8 cellular contexts compared by ENCODE assay signal in genomic region chr7:1086588-1087461, GRCh38. TPM values are rescaled to one million over a fixed set of nuclear protein-coding genes. Genes with fewer than 3 reads are reported as not detected.
DNase-seq lines count a peak whose midpoint lies in the region; ATAC-seq and TF ChIP-seq lines count a peak whose summit lies in the region.

No MANE protein-coding gene starts in this region.

- CTCF ChIA-PET in PC-3 (lab: Charles Lee) = interaction anchor here (0.5 to 0.9 kb wide), 5 partner anchors 10 to 90 kb away, joined by 4 to 15 read pairs (median 7); no protein-coding TSS in a partner anchor

- intact Hi-C loops in PC-3 (cut with micrococcal nuclease) = loop anchor here (1.0 to 5.0 kb wide), 3 partner anchors 58 to 90 kb away; no protein-coding TSS in a partner anchor
- intact Hi-C loops in activated T-helper 1 cell treated with anti-CD3 and anti-CD28 coated beads, Interleukin-12 subunit alpha, Interleukin-12 subunit beta, Interleukin-2, Interleukin-4 antibody, amounts not matched to agents 30 ng/mL and 10 ng/mL and 1 ng/mL, durations not matched to agents 14 hours and 24 hours and 36 hours (cut with micrococcal nuclease) = loop anchor here (1.0 to 2.0 kb wide), 4 partner anchors 16 to 90 kb away; no protein-coding TSS in a partner anchor

- H3K4me2 ChIP-seq in PC-3 (ENCODE audit: low read length) = peak overlapping the region; percentile 88

- peaks cover 9% of the 10 kb centered on the region for H3K4me1 Mint-ChIP-seq in activated T-helper 1 cell treated with anti-CD3 and anti-CD28 coated beads, Interleukin-12 subunit alpha, Interleukin-12 subunit beta, Interleukin-2, Interleukin-4 antibody, amounts not matched to agents 30 ng/mL and 10 ng/mL and 1 ng/mL, durations not matched to agents 14 hours and 24 hours and 36 hours (ENCODE audit: low read depth)
- H3K4me1 Mint-ChIP-seq in natural killer cell treated with Interleukin-12 subunit alpha and Interleukin-12 subunit beta and Interleukin-15 and Interleukin-18, amount 100 ng/mL, for 72 hours (ENCODE audit: low read depth in 2 of 2) = peaks cover 6 to 8% of the 10 kb centered on the region in 2 donors
- H3K4me1 Mint-ChIP-seq in stimulated activated naive CD8-positive, alpha-beta T cell treated with anti-CD3 and anti-CD28 coated beads, Interleukin-15, amount 100 ng/mL, for 72 hours = peaks cover 14% of the 10 kb centered on the region

- no peak overlapping the region for H3K27ac Mint-ChIP-seq in activated T-helper 1 cell treated with anti-CD3 and anti-CD28 coated beads, Interleukin-12 subunit alpha, Interleukin-12 subunit beta, Interleukin-2, Interleukin-4 antibody, amounts not matched to agents 30 ng/mL and 10 ng/mL and 1 ng/mL, durations not matched to agents 14 hours and 24 hours and 36 hours
- no peak overlapping the region for H3K27ac Mint-ChIP-seq in natural killer cell treated with Interleukin-12 subunit alpha and Interleukin-12 subunit beta and Interleukin-15 and Interleukin-18, amount 100 ng/mL, for 72 hours
- H3K27ac Mint-ChIP-seq in stimulated activated naive CD8-positive, alpha-beta T cell treated with anti-CD3 and anti-CD28 coated beads, Interleukin-15, amount 100 ng/mL, for 72 hours = peak overlapping the region in 1 of 2 donors; percentile 48

- H4K20me1 ChIP-seq in PC-3 (ENCODE audit: low read length) = no peaks in the 10 kb centered on the region

- H3K27me3 ChIP-seq in PC-3 (ENCODE audit: low read length) = no peaks in the 10 kb centered on the region

- TSS peak; percentile 68 for BruUV-seq in PC-3 (replicated peaks; lab: Mats Ljungman, UMichigan)

- ATAC-seq in GM18873 (IDR thresholded peaks at IDR 0.05; ENCODE audit: low FRiP score, unreplicated experiment) = peak; percentile 71
- peak; percentile 70 for ATAC-seq in HG03108 (IDR thresholded peaks at IDR 0.05; ENCODE audit: unreplicated experiment)
- peak; percentile 60 for ATAC-seq in PC-3
- peak; percentile 67 to 80 for ATAC-seq in natural killer cell treated with Interleukin-12 subunit alpha and Interleukin-12 subunit beta and Interleukin-15 and Interleukin-18, amount 100 ng/mL, for 72 hours
- ATAC-seq in stimulated activated naive CD8-positive, alpha-beta T cell treated with anti-CD3 and anti-CD28 coated beads, Interleukin-15, amount 100 ng/mL, for 72 hours = peak; percentile 83

- H3K9ac ChIP-seq in PC-3 (ENCODE audit: low read length) = peak overlapping the region; percentile 71

- H3K4me3 Mint-ChIP-seq in activated T-helper 1 cell treated with anti-CD3 and anti-CD28 coated beads, Interleukin-12 subunit alpha, Interleukin-12 subunit beta, Interleukin-2, Interleukin-4 antibody, amounts not matched to agents 30 ng/mL and 10 ng/mL and 1 ng/mL, durations not matched to agents 14 hours and 24 hours and 36 hours = peak overlapping the region; percentile 63
- peak overlapping the region; percentile 55 for H3K4me3 Mint-ChIP-seq in natural killer cell treated with Interleukin-12 subunit alpha and Interleukin-12 subunit beta and Interleukin-15 and Interleukin-18, amount 100 ng/mL, for 72 hours
- H3K4me3 Mint-ChIP-seq in stimulated activated naive CD8-positive, alpha-beta T cell treated with anti-CD3 and anti-CD28 coated beads, Interleukin-15, amount 100 ng/mL, for 72 hours = peak overlapping the region; percentile 72 to 83

- no peaks in the 10 kb centered on the region for H3K36me3 ChIP-seq in PC-3 (ENCODE audit: low read depth, low read length)

- H2AFZ ChIP-seq in PC-3 (ENCODE audit: low read length) = peak overlapping the region; percentile 82

- H3K9me3 ChIP-seq in PC-3 (ENCODE audit: low read length) = no peaks in the 10 kb centered on the region

- DNase-seq in AG09309 (ENCODE audit: low read depth) (no peak), PC-3 (peak; percentile 73), fibroblast of peridontal ligament (ENCODE audit: extremely low read depth) (peak; percentile 55)
- peak; percentile 61 for DNase-seq in activated T-helper 1 cell treated with anti-CD3 and anti-CD28 coated beads, Interleukin-12 subunit alpha, Interleukin-12 subunit beta, Interleukin-2, Interleukin-4 antibody, amounts not matched to agents 30 ng/mL and 10 ng/mL and 1 ng/mL, durations not matched to agents 14 hours and 24 hours and 36 hours (ENCODE audit: low spot score)
- DNase-seq in natural killer cell treated with Interleukin-12 subunit alpha and Interleukin-12 subunit beta and Interleukin-15 and Interleukin-18, amount 100 ng/mL, for 72 hours (ENCODE audit: low spot score) = peak; percentile 76
- DNase-seq in stimulated activated naive CD8-positive, alpha-beta T cell treated with anti-CD3 and anti-CD28 coated beads, Interleukin-15, amount 100 ng/mL, for 72 hours = peak; percentile 76 to 78

- peaks cover 5% of the 10 kb centered on the region for H3K79me2 ChIP-seq in PC-3 (ENCODE audit: low read length)

- POLR2A ChIA-PET in PC-3 (lab: Charles Lee; ENCODE audit: unreplicated experiment) = no interaction called here

- no peaks in the 10 kb centered on the region for H3F3A ChIP-seq in PC-3 (ENCODE audit: low read length, unreplicated experiment)

- no peaks in the 10 kb centered on the region for H3K36me3 Mint-ChIP-seq in activated T-helper 1 cell treated with anti-CD3 and anti-CD28 coated beads, Interleukin-12 subunit alpha, Interleukin-12 subunit beta, Interleukin-2, Interleukin-4 antibody, amounts not matched to agents 30 ng/mL and 10 ng/mL and 1 ng/mL, durations not matched to agents 14 hours and 24 hours and 36 hours (ENCODE audit: low read depth)
- H3K36me3 Mint-ChIP-seq in natural killer cell treated with Interleukin-12 subunit alpha and Interleukin-12 subunit beta and Interleukin-15 and Interleukin-18, amount 100 ng/mL, for 72 hours = no peaks in the 10 kb centered on the region

- TF ChIP-seq CTCF in AG09309 (IDR thresholded peaks at IDR 0.05; ENCODE audit: control insufficient read depth, insufficient read depth, low read depth, low read length, missing control alignments) (peak; percentile 88), PC-3 (conservative IDR thresholded peaks at IDR 0.05; ENCODE audit: low read depth, low read length) (peak; percentile 95)

- H3K9me3 Mint-ChIP-seq in activated T-helper 1 cell treated with anti-CD3 and anti-CD28 coated beads, Interleukin-12 subunit alpha, Interleukin-12 subunit beta, Interleukin-2, Interleukin-4 antibody, amounts not matched to agents 30 ng/mL and 10 ng/mL and 1 ng/mL, durations not matched to agents 14 hours and 24 hours and 36 hours = no peaks in the 10 kb centered on the region
- H3K9me3 Mint-ChIP-seq in natural killer cell treated with Interleukin-12 subunit alpha and Interleukin-12 subunit beta and Interleukin-15 and Interleukin-18, amount 100 ng/mL, for 72 hours = no peaks in the 10 kb centered on the region
- H3K9me3 Mint-ChIP-seq in stimulated activated naive CD8-positive, alpha-beta T cell treated with anti-CD3 and anti-CD28 coated beads, Interleukin-15, amount 100 ng/mL, for 72 hours = no peaks in the 10 kb centered on the region

- H3K27ac ChIP-seq in PC-3 (ENCODE audit: low read length) = peak overlapping the region; percentile 57

- peaks cover 2% of the 10 kb centered on the region for H3K27me3 Mint-ChIP-seq in activated T-helper 1 cell treated with anti-CD3 and anti-CD28 coated beads, Interleukin-12 subunit alpha, Interleukin-12 subunit beta, Interleukin-2, Interleukin-4 antibody, amounts not matched to agents 30 ng/mL and 10 ng/mL and 1 ng/mL, durations not matched to agents 14 hours and 24 hours and 36 hours (ENCODE audit: insufficient read depth)
- no peaks in the 10 kb centered on the region for H3K27me3 Mint-ChIP-seq in natural killer cell treated with Interleukin-12 subunit alpha and Interleukin-12 subunit beta and Interleukin-15 and Interleukin-18, amount 100 ng/mL, for 72 hours
- no peaks in the 10 kb centered on the region for H3K27me3 Mint-ChIP-seq in stimulated activated naive CD8-positive, alpha-beta T cell treated with anti-CD3 and anti-CD28 coated beads, Interleukin-15, amount 100 ng/mL, for 72 hours

- peak overlapping the region; percentile 62 for H3K4me3 ChIP-seq in AG09309 (ENCODE audit: control insufficient read depth, low read depth, low read length)
- H3K4me3 ChIP-seq in PC-3 (ENCODE audit: low read length) = peak overlapping the region; percentile 70

- no peaks in the 10 kb centered on the region for H3K9me2 ChIP-seq in PC-3 (replicated peaks; ENCODE audit: low read length)

- peaks cover 31% of the 10 kb centered on the region for H3K4me1 ChIP-seq in PC-3 (ENCODE audit: insufficient read depth, low read length)

RNA-seq across cellular contexts. Expression of gene GPER1, which starts 1.1 kb away (rescaled TPM):
- total RNA-seq in PC-3 (2014; rRNA removed) = 4.9 and 8.0 TPM in 2 replicates
- total RNA-seq in activated T-helper 1 cell treated with anti-CD3 and anti-CD28 coated beads, Interleukin-12 subunit alpha, Interleukin-12 subunit beta, Interleukin-2, Interleukin-4 antibody, amounts not matched to agents 30 ng/mL and 10 ng/mL and 1 ng/mL, durations not matched to agents 14 hours and 24 hours and 36 hours = not detected in 2 replicates
- not detected for total RNA-seq in natural killer cell treated with Interleukin-12 subunit alpha and Interleukin-12 subunit beta and Interleukin-15 and Interleukin-18, amount 100 ng/mL, for 72 hours

RNA-seq across cellular contexts. Expression of gene GPR146, which starts 42.5 kb away (rescaled TPM):
- 2.0 and 2.7 TPM in 2 replicates for total RNA-seq in PC-3 (2014; rRNA removed)
- 2.2 and 2.8 TPM in 2 replicates for total RNA-seq in activated T-helper 1 cell treated with anti-CD3 and anti-CD28 coated beads, Interleukin-12 subunit alpha, Interleukin-12 subunit beta, Interleukin-2, Interleukin-4 antibody, amounts not matched to agents 30 ng/mL and 10 ng/mL and 1 ng/mL, durations not matched to agents 14 hours and 24 hours and 36 hours
- 1 to 10 TPM in 1 of 2 donors, under 1 TPM in 1; 0.89 to 8.1 TPM for total RNA-seq in natural killer cell treated with Interleukin-12 subunit alpha and Interleukin-12 subunit beta and Interleukin-15 and Interleukin-18, amount 100 ng/mL, for 72 hours
